Comparison of ENCODE assay signal across 13 cellular contexts in the genomic region with DNA sequence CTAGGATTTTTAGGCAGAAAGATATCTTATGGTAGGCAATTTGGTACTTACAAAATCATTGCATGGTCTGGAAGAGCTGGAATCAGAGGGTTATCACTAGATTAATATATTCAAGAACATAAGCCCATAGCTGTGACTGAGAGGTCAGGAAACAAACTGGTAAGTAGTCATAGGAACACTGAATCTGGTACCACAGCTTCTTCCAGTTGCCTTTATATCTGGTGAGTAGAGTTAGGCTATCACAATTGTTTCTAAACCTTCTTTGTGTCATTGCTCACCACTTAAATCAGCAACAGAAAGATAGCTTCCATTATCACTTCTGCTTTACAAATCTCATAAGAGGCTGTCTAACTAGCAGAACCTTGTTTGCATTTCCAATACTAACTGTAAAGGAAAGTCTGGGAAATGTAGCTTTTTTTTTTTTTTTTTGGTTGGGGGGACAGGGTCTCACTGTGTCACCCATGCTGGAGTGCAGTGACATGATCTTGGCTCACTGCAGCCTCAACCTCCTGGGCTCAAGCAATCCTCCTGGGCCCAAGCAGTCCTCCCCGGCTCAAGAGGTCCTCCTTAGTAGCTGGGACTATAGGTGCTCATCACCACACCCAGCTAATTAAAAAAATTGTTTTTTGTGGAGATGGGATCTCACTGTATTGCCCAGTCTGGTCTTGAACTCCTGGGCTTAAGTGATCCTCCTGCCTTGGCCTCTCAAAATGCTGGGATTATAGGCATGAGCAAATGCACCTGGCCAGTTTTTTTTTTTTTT. TPM values are rescaled to one million over a fixed set of nuclear protein-coding genes. Genes with fewer than 3 reads are reported as not detected.
DNase-seq lines count a peak whose midpoint lies in the region; ATAC-seq and TF ChIP-seq lines count a peak whose summit lies in the region.
"Had no signal": no experiment of that assay in that cellular context is flagged by ENCODE, and none has a peak within 500 bp of the region (broad histone marks: within the 10 kb centered on the region; RNA-seq: fewer than 3 reads in every experiment).

No MANE protein-coding gene starts in this region.

- H3K9me3 Mint-ChIP-seq in memory B cell = no peaks in the 10 kb centered on the region

- H3K36me3 Mint-ChIP-seq in memory B cell = peaks cover 7% of the 10 kb centered on the region

- peak overlapping the region; percentile 68 for H3K27ac Mint-ChIP-seq in memory B cell

- H3K4me3 ChIP-seq in Peyer's patch = no peak overlapping the region
- H3K4me3 ChIP-seq: vagina had no signal

- DNase-seq in Peyer's patch (no peak), memory B cell (ENCODE audit: low spot score in 2 of 2) (no peak), left ventricle myocardium superior (no peak), NCI-H1092 treated with DMSO at 0.1 percent for 48 hours (lab: John Stamatoyannopoulos, UW) (no peak), NCI-H2081 (lab: John Stamatoyannopoulos, UW) (no peak), SHP77 treated with DMSO at 0.1 percent for 48 hours (lab: John Stamatoyannopoulos, UW) (no peak)
- DNase-seq: NCI-H1048, NCI-H526, retina, SIG-M5 had no signal

- peaks cover 43% of the 10 kb centered on the region for H3K4me1 Mint-ChIP-seq in memory B cell

- peaks cover 3 to 35% (median 17%) of the 10 kb centered on the region in 4 donors for H3K4me1 ChIP-seq in Peyer's patch

- no peaks in the 10 kb centered on the region for H3K27me3 ChIP-seq in Peyer's patch
- H3K27me3 ChIP-seq: vagina had no signal

- peaks cover 0 to 10% (median 0%) of the 10 kb centered on the region in 3 donors for H3K36me3 ChIP-seq in Peyer's patch
- H3K36me3 ChIP-seq: vagina had no signal

- peak overlapping the region in 3 of 4 donors; percentile 38 to 76 (median 74) for H3K27ac ChIP-seq in Peyer's patch
- H3K27ac ChIP-seq: vagina had no signal

- H3K9me3 ChIP-seq in Peyer's patch = no peaks in the 10 kb centered on the region
- H3K9me3 ChIP-seq: vagina had no signal

- H3K27me3 Mint-ChIP-seq in memory B cell = no peaks in the 10 kb centered on the region

- ATAC-seq in GM18498 (IDR thresholded peaks at IDR 0.05; ENCODE audit: unreplicated experiment) (peak; percentile 29), GM21529 (IDR thresholded peaks at IDR 0.05; ENCODE audit: unreplicated experiment) (peak; percentile 36), memory B cell (ENCODE audit: low read depth) (peak; percentile 26), left ventricle myocardium superior (no peak)

- TF ChIP-seq CTCF in Peyer's patch (IDR thresholded peaks at IDR 0.05) = no peak

- no peak for TF ChIP-seq POLR2A in Peyer's patch (IDR thresholded peaks at IDR 0.05)

- H3K4me3 Mint-ChIP-seq in memory B cell = no peak overlapping the region

- intact Hi-C loops in left ventricle myocardium superior (cut with micrococcal nuclease) = no loop called here

RNA-seq across cellular contexts. Expression of a gene that starts 22.0 kb away (rescaled TPM):
- total RNA-seq in Peyer's patch (100 to 1,000 TPM in 2 of 4 donors, 10 to 100 TPM in 2; 49.9 to 125 (median 91.4) TPM), left ventricle myocardium superior (11.6 TPM)
